Comparison of ENCODE assay signal across 1 cellular context in genomic region chr1:6211731-6212130, GRCh38.
A peak's percentile ranks its signal among the peaks of the same experiment; 100 is the strongest.
TF ChIP-seq lines count a peak whose summit lies in the region.

No MANE protein-coding gene starts in this region.

TF ChIP-seq in HepG2, 621 proteins besides CTCF, POLR2A, EP300 and RAD21:
- TF ChIP-seq RBFOX2 (IDR thresholded peaks at IDR 0.05; ENCODE audit: low read depth, low read length) (0 out of 2 replicates have a peak, but pooled peaks have one; percentile 24), LRRFIP1 (CRISPR knock-in tag; conservative IDR thresholded peaks at IDR 0.05) (no peak), TAF1 (CRISPR knock-in tag; IDR thresholded peaks at IDR 0.05) (no peak), RNF2 (conservative IDR thresholded peaks at IDR 0.05; ENCODE audit: low read depth) (no peak), ZNF251 (CRISPR knock-in tag; IDR thresholded peaks at IDR 0.05) (no peak)
TF ChIP-seq in HepG2: peak in this region for 1.
